14 cellular contexts compared by ENCODE assay signal in genomic region chr14:91326514-91326832, GRCh38.
A peak's percentile ranks its signal among the peaks of the same experiment; 100 is the strongest.
DNase-seq lines count a peak whose midpoint lies in the region; ATAC-seq and TF ChIP-seq lines count a peak whose summit lies in the region.
"Had no signal": no experiment of that assay in that cellular context is flagged by ENCODE, and none has a peak within 500 bp of the region (broad histone marks: within the 10 kb centered on the region; RNA-seq: fewer than 3 reads in every experiment).

No MANE protein-coding gene starts in this region.

- H3K4me1 Mint-ChIP-seq in activated CD8-positive, alpha-beta T cell treated with anti-CD3 and anti-CD28 coated beads for 36 hours (ENCODE audit: low read depth): peaks cover 97% of the 10 kb centered on the region

- CTCF ChIA-PET in activated CD8-positive, alpha-beta T cell treated with anti-CD3 and anti-CD28 coated beads for 36 hours (lab: Charles Lee): interaction anchor here (0.9 to 13.8 kb wide), 8 partner anchors 12 to 101 kb away, joined by 3 to 183 read pairs (median 4); partner anchors contain the start of gene CCDC88C
- CTCF ChIA-PET in PC-3 (lab: Charles Lee): no interaction called here

- ATAC-seq in activated CD8-positive, alpha-beta T cell treated with anti-CD3 and anti-CD28 coated beads for 36 hours: no peak
- no peak for ATAC-seq in PC-3
- ATAC-seq: gastroesophageal sphincter had no signal

- no TSS peak for BruUV-seq in PC-3 (replicated peaks; lab: Mats Ljungman, UMichigan)

- H3K9me3 ChIP-seq in left ventricle myocardium inferior (replicated peaks) (no peaks in the 10 kb centered on the region), right atrium auricular region (no peaks in the 10 kb centered on the region), PC-3 (ENCODE audit: low read length) (no peaks in the 10 kb centered on the region)
- H3K9me3 ChIP-seq: gastroesophageal sphincter, ovary, stomach had no signal

- no peaks in the 10 kb centered on the region for H3F3A ChIP-seq in PC-3 (ENCODE audit: low read length, unreplicated experiment)

- no peaks in the 10 kb centered on the region for H3K9me3 Mint-ChIP-seq in activated CD8-positive, alpha-beta T cell treated with anti-CD3 and anti-CD28 coated beads for 36 hours

- DNase-seq in left ventricle myocardium inferior (no peak), right atrium auricular region (ENCODE audit: low spot score) (no peak), lung microvascular endothelial cell (ENCODE audit: low read depth in 2 of 2) (peak; percentile 26 to 61), NCI-H526 treated with DMSO at 0.1 percent for 48 hours (lab: John Stamatoyannopoulos, UW) (no peak), PC-3 (no peak)
- DNase-seq in activated CD8-positive, alpha-beta T cell treated with anti-CD3 and anti-CD28 coated beads for 36 hours: no peak
- no peak for DNase-seq in activated effector memory CD4-positive, alpha-beta T cell treated with anti-CD3 and anti-CD28 coated beads, Interleukin-2, amount 50 U/mL, for 16 hours
- DNase-seq: activated CD4-positive, alpha-beta T cell treated with anti-CD3 and anti-CD28 coated beads for 48 hours; KG1; midbrain; NCI-H1436 treated with DMSO at 0.1 percent for 48 hours; ovary; stomach had no signal

- H3K27me3 ChIP-seq in left ventricle myocardium inferior (ENCODE audit: low read depth): peaks cover 27% of the 10 kb centered on the region
- no peaks in the 10 kb centered on the region for H3K27me3 ChIP-seq in right atrium auricular region
- H3K27me3 ChIP-seq in PC-3 (ENCODE audit: low read length): no peaks in the 10 kb centered on the region
- H3K27me3 ChIP-seq: ovary, stomach had no signal

- no peak overlapping the region for H3K4me2 ChIP-seq in PC-3 (ENCODE audit: low read length)

- H3K79me2 ChIP-seq in PC-3 (ENCODE audit: low read length): no peaks in the 10 kb centered on the region

- no peaks in the 10 kb centered on the region for H4K20me1 ChIP-seq in PC-3 (ENCODE audit: low read length)

- H3K4me1 ChIP-seq in left ventricle myocardium inferior (peaks cover 79% of the 10 kb centered on the region), right atrium auricular region (peaks cover 0 to 45% of the 10 kb centered on the region in 2 donors), PC-3 (ENCODE audit: insufficient read depth, low read length) (no peaks in the 10 kb centered on the region)

- peaks cover 68% of the 10 kb centered on the region for H3K36me3 Mint-ChIP-seq in activated CD8-positive, alpha-beta T cell treated with anti-CD3 and anti-CD28 coated beads for 36 hours (ENCODE audit: low read depth)

- H3K27ac Mint-ChIP-seq in activated CD8-positive, alpha-beta T cell treated with anti-CD3 and anti-CD28 coated beads for 36 hours: peak overlapping the region; percentile 73

- H3K36me3 ChIP-seq in left ventricle myocardium inferior (no peaks in the 10 kb centered on the region), right atrium auricular region (no peaks in the 10 kb centered on the region), PC-3 (ENCODE audit: low read depth, low read length) (0 out of 2 replicates have a peak, but pooled peaks cover 5% of the 10 kb centered on the region)
- H3K36me3 ChIP-seq: gastroesophageal sphincter, ovary had no signal

- H3K27ac ChIP-seq in left ventricle myocardium inferior (replicated peaks) (peak overlapping the region; percentile 9), right atrium auricular region (no peak overlapping the region), PC-3 (ENCODE audit: low read length) (no peak overlapping the region)
- H3K27ac ChIP-seq: ovary had no signal

- H3K4me3 ChIP-seq in left ventricle myocardium inferior (no peak overlapping the region), right atrium auricular region (no peak overlapping the region), PC-3 (ENCODE audit: low read length) (no peak overlapping the region)
- H3K4me3 ChIP-seq: gastroesophageal sphincter, ovary, stomach had no signal

- TF ChIP-seq CTCF in left ventricle myocardium inferior (IDR thresholded peaks at IDR 0.05; ENCODE audit: borderline replicate concordance) (no peak), right atrium auricular region (IDR thresholded peaks at IDR 0.05) (no peak), PC-3 (conservative IDR thresholded peaks at IDR 0.05; ENCODE audit: low read depth, low read length) (no peak)
- no peak for TF ChIP-seq CTCF in activated CD8-positive, alpha-beta T cell treated with anti-CD3 and anti-CD28 coated beads for 36 hours (IDR thresholded peaks at IDR 0.05)

- POLR2A ChIA-PET in activated CD8-positive, alpha-beta T cell treated with anti-CD3 and anti-CD28 coated beads for 36 hours (lab: Charles Lee): interaction anchor here (0.6 to 10.5 kb wide), 12 partner anchors 10 to 88 kb away, joined by 3 to 137 read pairs (median 4); partner anchors contain the start of gene CCDC88C
- POLR2A ChIA-PET in PC-3 (lab: Charles Lee; ENCODE audit: unreplicated experiment): no interaction called here

- no peak overlapping the region for H3K4me3 Mint-ChIP-seq in activated CD8-positive, alpha-beta T cell treated with anti-CD3 and anti-CD28 coated beads for 36 hours

- intact Hi-C loops in left ventricle myocardium inferior (cut with micrococcal nuclease) (no loop called here), PC-3 (cut with micrococcal nuclease) (no loop called here)
- intact Hi-C loops in activated CD8-positive, alpha-beta T cell treated with anti-CD3 and anti-CD28 coated beads for 36 hours (cut with micrococcal nuclease): loop anchor here (1.0 kb wide), 1 partner anchor 24 kb away; no protein-coding TSS in a partner anchor

- H3K27me3 Mint-ChIP-seq in activated CD8-positive, alpha-beta T cell treated with anti-CD3 and anti-CD28 coated beads for 36 hours: no peaks in the 10 kb centered on the region

- no peak overlapping the region for H3K9ac ChIP-seq in PC-3 (ENCODE audit: low read length)

- H2AFZ ChIP-seq in PC-3 (ENCODE audit: low read length): no peak overlapping the region

- no peaks in the 10 kb centered on the region for H3K9me2 ChIP-seq in PC-3 (replicated peaks; ENCODE audit: low read length)

Comparison
In these comparisons a context has a peak if more than half of its experiments do, and no peak if none do; other contexts are left out.
1. DNase-seq: peak in lung microvascular endothelial cell (2 of 2); none in left ventricle myocardium inferior (single experiment), right atrium auricular region (single experiment), activated CD8-positive, alpha-beta T cell treated with anti-CD3 and anti-CD28 coated beads for 36 hours (single experiment), NCI-H526 treated with DMSO at 0.1 percent for 48 hours (single experiment), PC-3 (single experiment) and activated effector memory CD4-positive, alpha-beta T cell treated with anti-CD3 and anti-CD28 coated beads, Interleukin-2, amount 50 U/mL, for 16 hours (single experiment).